In genomic region chr3:172142074-172143059, GRCh38 we compare ENCODE assay signal across 7 cellular contexts.
DNase-seq lines count a peak whose midpoint lies in the region; ATAC-seq and TF ChIP-seq lines count a peak whose summit lies in the region.

No MANE protein-coding gene starts in this region.

- TF ChIP-seq CTCF in OCI-LY3 (IDR thresholded peaks at IDR 0.05; ENCODE audit: low read depth, low read length) (no peak), hepatocyte (IDR thresholded peaks at IDR 0.05; ENCODE audit: poor library complexity) (no peak), vagina (IDR thresholded peaks at IDR 0.05) (no peak)

- no peaks in the 10 kb centered on the region for H3K9me3 ChIP-seq in OCI-LY3 (ENCODE audit: insufficient read depth, low read length)
- H3K9me3 ChIP-seq in hepatocyte (ENCODE audit: low read depth) = no peaks in the 10 kb centered on the region
- H3K9me3 ChIP-seq in vagina = no peaks in the 10 kb centered on the region

- H3K9ac ChIP-seq in OCI-LY3 (ENCODE audit: low read length) = no peak overlapping the region

- no peak for TF ChIP-seq POLR2A in vagina (IDR thresholded peaks at IDR 0.05)

- intact Hi-C loops in vagina (cut with DNase I) = no loop called here

- H3K9me2 ChIP-seq in hepatocyte (replicated peaks; ENCODE audit: insufficient read depth) = no peaks in the 10 kb centered on the region

- H3K27ac ChIP-seq in OCI-LY3 (ENCODE audit: low read length) = no peak overlapping the region
- H3K27ac ChIP-seq in hepatocyte = peak overlapping the region; percentile 86
- peak overlapping the region; percentile 66 for H3K27ac ChIP-seq in vagina

- ATAC-seq in GM18909 (IDR thresholded peaks at IDR 0.05; ENCODE audit: poor library complexity, unreplicated experiment) (peak; percentile 80), HG02798 (IDR thresholded peaks at IDR 0.05; ENCODE audit: poor library complexity, unreplicated experiment) (peak; percentile 87)

- H3K36me3 ChIP-seq in OCI-LY3 (replicated peaks; ENCODE audit: low read depth, low read length) (no peaks in the 10 kb centered on the region), hepatocyte (replicated peaks; ENCODE audit: insufficient read depth, low read depth) (no peaks in the 10 kb centered on the region), vagina (no peaks in the 10 kb centered on the region)

- H3K4me1 ChIP-seq in OCI-LY3 (ENCODE audit: low read length) (peaks cover 46% of the 10 kb centered on the region), hepatocyte (ENCODE audit: insufficient read depth) (peaks cover 56% of the 10 kb centered on the region), vagina (peaks cover 55% of the 10 kb centered on the region)

- H3K4me3 ChIP-seq in OCI-LY3 (ENCODE audit: low read length) (peak overlapping the region; percentile 29; the same call in 1 of the 2 replicates), hepatocyte (no peak overlapping the region), vagina (no peak overlapping the region)

- DNase-seq in hepatocyte (ENCODE audit: low spot score) = peak; percentile 50
- DNase-seq in vagina (ENCODE audit: extremely low spot score in 2 of 2) = no peak
- DNase-seq in activated CD8-positive, alpha-beta memory T cell treated with anti-CD3 and anti-CD28 coated beads, Interleukin-2, amount 50 U/mL, for 48 hours = no peak
- DNase-seq in NCI-H748 (lab: John Stamatoyannopoulos, UW; ENCODE audit: unreplicated experiment) = no peak

- peaks cover 86% of the 10 kb centered on the region for H4K20me1 ChIP-seq in OCI-LY3 (ENCODE audit: insufficient read depth, low read length)
- no peaks in the 10 kb centered on the region for H4K20me1 ChIP-seq in hepatocyte (ENCODE audit: insufficient read depth, poor library complexity, severe bottlenecking)

- no peak overlapping the region for H2AFZ ChIP-seq in OCI-LY3 (ENCODE audit: low read depth, low read length)
- no peak overlapping the region for H2AFZ ChIP-seq in hepatocyte

- WGBS in hepatocyte (ENCODE audit: low lambda C conversion rate, missing lambda C conversion rate) = 54% methylated on average over 9 of the region's 9 CpGs

- H3K4me2 ChIP-seq in OCI-LY3 (ENCODE audit: low read length) (peak overlapping the region; percentile 60), hepatocyte (peak overlapping the region; percentile 30)

- peaks cover 43% of the 10 kb centered on the region for H3K27me3 ChIP-seq in OCI-LY3 (ENCODE audit: low read depth, low read length)
- H3K27me3 ChIP-seq in hepatocyte = no peaks in the 10 kb centered on the region
- no peaks in the 10 kb centered on the region for H3K27me3 ChIP-seq in vagina

- H3K79me2 ChIP-seq in OCI-LY3 (ENCODE audit: low read length) (no peaks in the 10 kb centered on the region), hepatocyte (peaks cover 80% of the 10 kb centered on the region)
